25 cellular contexts compared by ENCODE assay signal in the genomic region with DNA sequence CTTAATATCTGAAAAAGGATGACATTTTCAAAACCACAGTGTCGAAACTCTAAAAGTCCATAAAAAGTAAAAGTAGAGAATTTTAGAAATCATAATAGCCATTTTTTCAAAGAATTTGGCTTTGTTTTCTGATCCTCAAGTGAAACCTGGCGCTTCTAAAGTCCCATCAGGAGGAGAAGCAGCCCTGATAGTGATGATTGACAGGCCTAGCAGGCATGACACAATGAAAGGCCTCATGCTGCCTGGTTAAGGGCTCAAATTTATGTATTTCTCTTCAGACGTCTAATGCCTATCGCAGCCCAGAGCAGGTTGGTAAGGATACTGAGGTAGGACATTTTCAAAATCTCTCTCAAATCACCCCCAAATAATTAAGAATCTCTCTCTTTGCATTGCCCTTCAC. TPM values are rescaled to one million over a fixed set of nuclear protein-coding genes. Genes with fewer than 3 reads are reported as not detected.
A peak's percentile ranks its signal among the peaks of the same experiment; 100 is the strongest.
DNase-seq lines count a peak whose midpoint lies in the region; ATAC-seq and TF ChIP-seq lines count a peak whose summit lies in the region.
"Had no signal": no experiment of that assay in that cellular context is flagged by ENCODE, and none has a peak within 500 bp of the region (broad histone marks: within the 10 kb centered on the region; RNA-seq: fewer than 3 reads in every experiment).

No MANE protein-coding gene starts in this region.

- H3K36me3 ChIP-seq in OCI-LY7 (ENCODE audit: insufficient read depth, low read length), result no peaks in the 10 kb centered on the region
- H3K36me3 ChIP-seq: BE2C, BLaER1 had no signal

- H3K27ac ChIP-seq in OCI-LY7 (ENCODE audit: low read depth, low read length, poor library complexity, severe bottlenecking), result no peak overlapping the region
- H3K27ac ChIP-seq: BLaER1 had no signal

- ATAC-seq in HG03280 (IDR thresholded peaks at IDR 0.05; ENCODE audit: unreplicated experiment), result no peak
- no peak for ATAC-seq in GM21737 (IDR thresholded peaks at IDR 0.05; ENCODE audit: unreplicated experiment)
- ATAC-seq: GM12878 had no signal

- no peaks in the 10 kb centered on the region for H3K9me2 ChIP-seq in OCI-LY7 (ENCODE audit: insufficient read depth, low read length)

- CTCF ChIA-PET in HEK293T (lab: Yijun Ruan, JAX), result no interaction called here
- CTCF ChIA-PET in OCI-LY7 (lab: Charles Lee; ENCODE audit: unreplicated experiment), result no interaction called here

- no TSS peak for BruUV-seq in OCI-LY7 (replicated peaks; lab: Mats Ljungman, UMichigan)

- H4K20me1 ChIP-seq in OCI-LY7 (ENCODE audit: insufficient read depth, low read length), result no peaks in the 10 kb centered on the region
- H4K20me1 ChIP-seq: BLaER1 had no signal

- DNase-seq in HEK293T (ENCODE audit: extremely low spot score) (no peak), OCI-LY7 (ENCODE audit: low spot score) (no peak), retina (peak; percentile 19)
- DNase-seq: 8988T; ACHN; BE2C; C1 segment of cervical spinal cord; CD4-positive, alpha-beta memory T cell; CD4-positive, CD25-positive, alpha-beta regulatory T cell; CD8-positive, alpha-beta memory T cell; COR-L47; DMS 273 treated with DMSO at 0.1 percent for 48 hours; DMS153; DMS53; DMS79; DND-41; EL; GDM1 had no signal

- intact Hi-C loops in OCI-LY7 (cut with micrococcal nuclease; ENCODE audit: unreplicated experiment), result no loop called here

- H3K4me2 ChIP-seq in OCI-LY7 (ENCODE audit: low read length), result no peak overlapping the region
- H3K4me2 ChIP-seq: BLaER1 had no signal

- POLR2A ChIA-PET in HEK293T (lab: Yijun Ruan, JAX), result no interaction called here
- POLR2A ChIA-PET in OCI-LY7 (lab: Charles Lee), result interaction anchor here (0.7 kb wide), 2 partner anchors 238 to 241 kb away, joined by 3 read pairs; no protein-coding TSS in a partner anchor

- H3K4me1 ChIP-seq in OCI-LY7 (ENCODE audit: insufficient read depth, low read length, poor library complexity, severe bottlenecking), result no peaks in the 10 kb centered on the region
- H3K4me1 ChIP-seq: BE2C, BLaER1 had no signal

- 0 out of 2 replicates have a peak overlapping the region, but pooled peaks have one; percentile 7 for H2AFZ ChIP-seq in OCI-LY7 (ENCODE audit: low read length)

- H3K4me3 ChIP-seq in OCI-LY7 (ENCODE audit: low read depth, low read length, poor library complexity, severe bottlenecking), result no peak overlapping the region
- H3K4me3 ChIP-seq: BLaER1, GM12878 had no signal

- no peak for TF ChIP-seq CTCF in OCI-LY7 (conservative IDR thresholded peaks at IDR 0.05; ENCODE audit: low read length)

- H3K79me2 ChIP-seq in OCI-LY7 (ENCODE audit: insufficient read depth, low read depth, low read length), result no peaks in the 10 kb centered on the region

- H3K9me3 ChIP-seq in OCI-LY7 (ENCODE audit: low read length), result no peaks in the 10 kb centered on the region
- H3K9me3 ChIP-seq: BE2C had no signal

TF ChIP-seq in HEK293T, 16 proteins besides CTCF, POLR2A, EP300 and RAD21:
- TF ChIP-seq, protein P1, sequence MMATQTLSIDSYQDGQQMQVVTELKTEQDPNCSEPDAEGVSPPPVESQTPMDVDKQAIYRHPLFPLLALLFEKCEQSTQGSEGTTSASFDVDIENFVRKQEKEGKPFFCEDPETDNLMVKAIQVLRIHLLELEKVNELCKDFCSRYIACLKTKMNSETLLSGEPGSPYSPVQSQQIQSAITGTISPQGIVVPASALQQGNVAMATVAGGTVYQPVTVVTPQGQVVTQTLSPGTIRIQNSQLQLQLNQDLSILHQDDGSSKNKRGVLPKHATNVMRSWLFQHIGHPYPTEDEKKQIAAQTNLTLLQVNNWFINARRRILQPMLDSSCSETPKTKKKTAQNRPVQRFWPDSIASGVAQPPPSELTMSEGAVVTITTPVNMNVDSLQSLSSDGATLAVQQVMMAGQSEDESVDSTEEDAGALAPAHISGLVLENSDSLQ (IDR thresholded peaks at IDR 0.05), result peak; percentile 40; the same call in 1 of the 2 replicates
- no peak for TF ChIP-seq NFRKB (IDR thresholded peaks at IDR 0.05)

RNA-seq across cellular contexts. Expression of a gene that starts 3.9 kb away (rescaled TPM):
- 0.28 TPM in 1 of 2 replicates, not detected in the other for total RNA-seq in OCI-LY7 (2014; rRNA removed; shearing (Covaris generic))
- total RNA-seq in OCI-LY7 (2022), result not detected in 2 replicates
- total RNA-seq: A673; CD4-positive, alpha-beta memory T cell; CD4-positive, CD25-positive, alpha-beta regulatory T cell; CD8-positive, alpha-beta memory T cell; Daoy; G401; GM12878 had no signal
